ENCODE assay signal across 18 cellular contexts in the genomic region with DNA sequence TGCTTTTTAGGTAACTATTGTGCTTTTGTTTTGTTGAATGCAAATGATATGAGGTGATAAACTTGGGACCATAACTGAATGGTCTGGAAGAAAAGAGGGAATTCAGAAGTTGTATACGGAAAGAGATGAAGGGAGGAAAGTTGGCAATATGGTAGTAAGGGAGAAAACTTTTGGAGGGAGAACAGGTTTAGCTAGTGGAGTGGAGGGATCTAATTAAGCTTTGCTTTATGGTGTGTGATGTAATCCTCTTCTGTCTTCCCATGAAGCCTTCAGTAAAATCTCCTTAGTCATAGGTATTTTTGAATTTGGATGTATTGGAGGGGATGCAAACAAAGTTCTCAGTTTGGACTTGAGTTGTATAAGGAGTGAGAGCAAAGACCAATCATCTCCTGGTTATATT.
"Had no signal": no experiment of that assay in that cellular context is flagged by ENCODE, and none has a peak within 500 bp of the region (broad histone marks: within the 10 kb centered on the region; RNA-seq: fewer than 3 reads in every experiment).

No MANE protein-coding gene starts in this region.

- H3K36me3 Mint-ChIP-seq: natural killer cell treated with Interleukin-12 subunit alpha and Interleukin-12 subunit beta and Interleukin-15 and Interleukin-18, amount 100 ng/mL, for 72 hours had no signal

- H3K27ac Mint-ChIP-seq: activated T-cell treated with anti-CD3 and anti-CD28 coated beads, Interleukin-2, amount 50 U/mL, for 72 hours; natural killer cell treated with Interleukin-12 subunit alpha and Interleukin-12 subunit beta and Interleukin-15 and Interleukin-18, amount 100 ng/mL, for 72 hours; T-helper 1 cell treated with Interleukin-12 subunit alpha and Interleukin-12 subunit beta and Interleukin-4 antibody, amounts not matched to agents 30 μg/mL and 1 μg/mL, for 36 hours had no signal

- H3K4me3 Mint-ChIP-seq: activated T-cell treated with anti-CD3 and anti-CD28 coated beads, Interleukin-2, amount 50 U/mL, for 72 hours; natural killer cell treated with Interleukin-12 subunit alpha and Interleukin-12 subunit beta and Interleukin-15 and Interleukin-18, amount 100 ng/mL, for 72 hours; T-helper 1 cell treated with Interleukin-12 subunit alpha and Interleukin-12 subunit beta and Interleukin-4 antibody, amounts not matched to agents 30 μg/mL and 1 μg/mL, for 36 hours had no signal

- H3K27ac ChIP-seq: brain microvascular endothelial cell, dorsolateral prefrontal cortex, heart right ventricle, vagina had no signal

- ATAC-seq: activated T-cell treated with anti-CD3 and anti-CD28 coated beads, Interleukin-2, amount 50 U/mL, for 72 hours; heart right ventricle; natural killer cell treated with Interleukin-12 subunit alpha and Interleukin-12 subunit beta and Interleukin-15 and Interleukin-18, amount 100 ng/mL, for 72 hours had no signal

- H3K36me3 ChIP-seq: brain microvascular endothelial cell, heart right ventricle, transverse colon, vagina had no signal

- H3K9me3 ChIP-seq: transverse colon, vagina had no signal

- FAIRE-seq: colon had no signal

- H3K9me3 Mint-ChIP-seq: natural killer cell treated with Interleukin-12 subunit alpha and Interleukin-12 subunit beta and Interleukin-15 and Interleukin-18, amount 100 ng/mL, for 72 hours had no signal

- DNase-seq: activated CD4-positive, alpha-beta T cell treated with anti-CD3 and anti-CD28 coated beads, Interleukin-2, amount 50 U/mL, for 4 hours; activated CD4-positive, CD25-positive, alpha-beta regulatory T cell treated with anti-CD3 and anti-CD28 coated beads, Interleukin-2, amount 50 U/mL, for 72 hours; activated effector memory CD4-positive, alpha-beta T cell treated with anti-CD3 and anti-CD28 coated beads, Interleukin-2, amount 50 U/mL, for 16 hours; activated naive CD4-positive, alpha-beta T cell treated with anti-CD3 and anti-CD28 coated beads, Interleukin-2, amount 50 U/mL, for 16 hours; activated T-cell treated with anti-CD3 and anti-CD28 coated beads, Interleukin-2, amount 50 U/mL, for 72 hours; aorta; brain microvascular endothelial cell; central memory CD4-positive, alpha-beta T cell; dorsolateral prefrontal cortex; heart right ventricle; nucleus accumbens; stimulated activated CD4-positive, alpha-beta T cell treated with anti-CD3 and anti-CD28 coated beads, Interleukin-2, amount 100 ng/mL, for 24 hours; stimulated activated naive CD4-positive, alpha-beta T cell treated with Interleukin-2 at 50 U/mL for 16 hours; transverse colon had no signal

- H3K4me3 ChIP-seq: dorsolateral prefrontal cortex, heart right ventricle, transverse colon, vagina had no signal

- H3K27me3 Mint-ChIP-seq: natural killer cell treated with Interleukin-12 subunit alpha and Interleukin-12 subunit beta and Interleukin-15 and Interleukin-18, amount 100 ng/mL, for 72 hours had no signal

- H3K27me3 ChIP-seq: brain microvascular endothelial cell, dorsolateral prefrontal cortex, heart right ventricle, transverse colon, vagina had no signal
